ENCODE assay signal across 11 cellular contexts in genomic region chr2:42125887-42126594, GRCh38. TPM values are rescaled to one million over a fixed set of nuclear protein-coding genes. Genes with fewer than 3 reads are reported as not detected.
A peak's percentile ranks its signal among the peaks of the same experiment; 100 is the strongest.
DNase-seq lines count a peak whose midpoint lies in the region; ATAC-seq and TF ChIP-seq lines count a peak whose summit lies in the region.
"Had no signal": no experiment of that assay in that cellular context is flagged by ENCODE, and none has a peak within 500 bp of the region (broad histone marks: within the 10 kb centered on the region; RNA-seq: fewer than 3 reads in every experiment).

No MANE protein-coding gene starts in this region.

- H3K27ac ChIP-seq in psoas muscle = no peak overlapping the region
- H3K27ac ChIP-seq: gastrocnemius medialis had no signal

- DNase-seq in NCI-H524 (lab: John Stamatoyannopoulos, UW) = peak; percentile 16 to 41
- DNase-seq in NCI-H524 treated with DMSO at 0.1 percent for 48 hours (lab: John Stamatoyannopoulos, UW) = no peak
- peak; percentile 26 for DNase-seq in NCI-H82 treated with DMSO at 0.1 percent for 48 hours (lab: John Stamatoyannopoulos, UW; ENCODE audit: unreplicated experiment)
- DNase-seq in psoas muscle = no peak
- no peak for DNase-seq in SKM-1 treated with dmso at 0.1 percent for 144 hours (lab: John Stamatoyannopoulos, UW; ENCODE audit: unreplicated experiment)
- DNase-seq: gastrocnemius medialis had no signal

- H3K4me1 ChIP-seq in psoas muscle = no peaks in the 10 kb centered on the region

- TF ChIP-seq CTCF in psoas muscle (IDR thresholded peaks at IDR 0.05) = no peak

- ATAC-seq in esophagus mucosa (peak; percentile 78), psoas muscle (peak in 3 of 4 donors; percentile 32 to 51 (median 35)), GM21737 (IDR thresholded peaks at IDR 0.05; ENCODE audit: unreplicated experiment) (no peak), HG03439 (IDR thresholded peaks at IDR 0.05; ENCODE audit: unreplicated experiment) (no peak)
- ATAC-seq: activated naive CD4-positive, alpha-beta T cell treated with anti-CD3 and anti-CD28 coated beads, Interleukin-2, amount 50 U/mL, for 72 hours; gastrocnemius medialis had no signal

- H3K4me3 ChIP-seq in psoas muscle = no peak overlapping the region
- H3K4me3 ChIP-seq: gastrocnemius medialis, SJSA1 had no signal

- intact Hi-C loops in psoas muscle (cut with DNase I) = no loop called here

- peaks cover 0 to 12% (median 0%) of the 10 kb centered on the region in 3 donors for H3K27me3 ChIP-seq in psoas muscle (ENCODE audit: insufficient read depth in 3 of 3, low read length in 2 of 3)
- H3K27me3 ChIP-seq: SJSA1 had no signal

- 25 to 33% (median 32%) methylated on average over 8 of the region's 8 CpGs for WGBS in psoas muscle, 3 donors

- H3K36me3 ChIP-seq in psoas muscle (ENCODE audit: insufficient read depth in 1 of 2, low read depth in 1 of 2) = no peaks in the 10 kb centered on the region
- H3K36me3 ChIP-seq: gastrocnemius medialis, SJSA1 had no signal

- H3K9me3 ChIP-seq in psoas muscle = no peaks in the 10 kb centered on the region
- H3K9me3 ChIP-seq: gastrocnemius medialis, SJSA1 had no signal

RNA-seq across cellular contexts. Expression of gene EML4, which starts 43.1 kb away (rescaled TPM):
- total RNA-seq in esophagus mucosa (28.5 TPM), psoas muscle (1 to 10 TPM; 4.4 to 7.5 (median 6.0) TPM)
- 1 to 10 TPM; 2.7 to 8.9 (median 3.0) TPM for polyA plus RNA-seq in psoas muscle

Comparison
In these comparisons a context has a peak if more than half of its experiments do, and no peak if none do; other contexts are left out.
1. DNase-seq: peak in NCI-H524 (2 of 2) and NCI-H82 treated with DMSO at 0.1 percent for 48 hours (single experiment); none in NCI-H524 treated with DMSO at 0.1 percent for 48 hours (single experiment), psoas muscle (0 of 2) and SKM-1 treated with dmso at 0.1 percent for 144 hours (single experiment).
2. ATAC-seq: peak in esophagus mucosa (single experiment) and psoas muscle (3 of 4); none in GM21737 (single experiment) and HG03439 (single experiment).